1 cellular context compared by ENCODE assay signal in genomic region chr2:215418064-215418963, GRCh38.
TF ChIP-seq lines count a peak whose summit lies in the region.

No MANE protein-coding gene starts in this region.

TF ChIP-seq in IMR-90, 13 proteins besides CTCF, POLR2A, EP300 and RAD21 (continued from another document):
- TF ChIP-seq ELK1 (IDR thresholded peaks at IDR 0.05; ENCODE audit: borderline replicate concordance, low read depth, low read length) (no peak), RFX5 (IDR thresholded peaks at IDR 0.05; ENCODE audit: low read depth, low read length) (no peak), CHD1 (IDR thresholded peaks at IDR 0.05; ENCODE audit: low read depth, low read length) (no peak), SMC3 (IDR thresholded peaks at IDR 0.05; ENCODE audit: low read depth, low read length) (no peak), MAFK (IDR thresholded peaks at IDR 0.05; ENCODE audit: low read depth, low read length) (no peak), BHLHE40 (IDR thresholded peaks at IDR 0.05; ENCODE audit: low read depth, low read length) (no peak), USF2 (IDR thresholded peaks at IDR 0.05; ENCODE audit: low read depth, low read length) (no peak)
